8 cellular contexts compared by ENCODE assay signal in genomic region chr7:105876964-105877601, GRCh38. TPM values are rescaled to one million over a fixed set of nuclear protein-coding genes. Genes with fewer than 3 reads are reported as not detected.
DNase-seq lines count a peak whose midpoint lies in the region; ATAC-seq and TF ChIP-seq lines count a peak whose summit lies in the region.

No MANE protein-coding gene starts in this region.

- peak overlapping the region; percentile 97 for H3K4me3 Mint-ChIP-seq in Caco-2 (ENCODE audit: unreplicated experiment)

- no TSS peak for BruUV-seq in Caco-2 (replicated peaks; lab: Mats Ljungman, UMichigan)

- intact Hi-C loops in Caco-2 (cut with micrococcal nuclease; ENCODE audit: unreplicated experiment): loop anchor here (1.0 to 5.0 kb wide), 4 partner anchors 110 to 225 kb away; no protein-coding TSS in a partner anchor

- H3K27ac ChIP-seq in HL-60 (replicated peaks) (no peak overlapping the region), mesodermal cell (ENCODE audit: low read depth, low read length, severe bottlenecking) (no peak overlapping the region), tibial nerve (peak overlapping the region; percentile 40 to 82 (median 64))

- peaks cover 7% of the 10 kb centered on the region for H3K36me3 Mint-ChIP-seq in Caco-2 (ENCODE audit: insufficient read depth, unreplicated experiment)

- H3K9me3 Mint-ChIP-seq in Caco-2 (ENCODE audit: unreplicated experiment): no peaks in the 10 kb centered on the region

- peaks cover 15% of the 10 kb centered on the region for H3K4me1 Mint-ChIP-seq in Caco-2 (ENCODE audit: low read depth, unreplicated experiment)

- peak in 1 of 2 experiments; percentile 20 for TF ChIP-seq CTCF in Caco-2 (IDR thresholded peaks at IDR 0.05; ENCODE audit: insufficient read depth in 1 of 2, low read depth in 1 of 2, low read length in 1 of 2, severe bottlenecking in 1 of 2, unreplicated experiment in 1 of 2)
- no peak for TF ChIP-seq CTCF in HL-60 (IDR thresholded peaks at IDR 0.05; ENCODE audit: insufficient read depth, low read length)
- TF ChIP-seq CTCF in tibial nerve (IDR thresholded peaks at IDR 0.05): no peak

- H3K4me1 ChIP-seq in Caco-2 (peaks cover 9% of the 10 kb centered on the region; the same call in 1 of the 2 replicates), endocrine pancreas (ENCODE audit: control insufficient read depth, insufficient read depth, low read length) (peaks cover 6% of the 10 kb centered on the region), mesodermal cell (ENCODE audit: control insufficient read depth, insufficient read depth, low read length, poor library complexity, severe bottlenecking) (peaks cover 14% of the 10 kb centered on the region), tibial nerve (peaks cover 0 to 40% (median 12%) of the 10 kb centered on the region in 4 donors)

- peak overlapping the region; percentile 34 for H3K27ac Mint-ChIP-seq in Caco-2 (ENCODE audit: unreplicated experiment)

- ATAC-seq in GM18867 (IDR thresholded peaks at IDR 0.05; ENCODE audit: unreplicated experiment): no peak

- H3K9me3 ChIP-seq in Caco-2 (no peaks in the 10 kb centered on the region), endocrine pancreas (ENCODE audit: control insufficient read depth, low read length) (no peaks in the 10 kb centered on the region), mesodermal cell (ENCODE audit: control insufficient read depth, low read length) (no peaks in the 10 kb centered on the region), tibial nerve (no peaks in the 10 kb centered on the region)

- CTCF ChIA-PET in Caco-2 (lab: Charles Lee): interaction anchor here (0.8 to 1.5 kb wide), 7 partner anchors 9 to 225 kb away, joined by 3 to 6 read pairs (median 3); no protein-coding TSS in a partner anchor

- TF ChIP-seq POLR2A in tibial nerve (IDR thresholded peaks at IDR 0.05): no peak

- H3K27me3 ChIP-seq in Caco-2 (replicated peaks; ENCODE audit: control insufficient read depth, insufficient read depth, low read length) (no peaks in the 10 kb centered on the region), HL-60 (ENCODE audit: insufficient read depth, poor library complexity, severe bottlenecking) (peaks cover 19% of the 10 kb centered on the region), endocrine pancreas (ENCODE audit: control insufficient read depth, insufficient read depth, low read length) (no peaks in the 10 kb centered on the region), tibial nerve (no peaks in the 10 kb centered on the region)

- peak overlapping the region; percentile 54 for H3K9ac ChIP-seq in endocrine pancreas (ENCODE audit: control insufficient read depth, insufficient read depth, low read length)

- H3K4me3 ChIP-seq in Caco-2 (ENCODE audit: low read depth, low read length): peak overlapping the region; percentile 95
- peak overlapping the region; percentile 47 for H3K4me3 ChIP-seq in HL-60 (replicated peaks; ENCODE audit: insufficient read depth, low read length)
- peak overlapping the region; percentile 32 for H3K4me3 ChIP-seq in endocrine pancreas (ENCODE audit: control insufficient read depth, insufficient read depth, low read length)
- peak overlapping the region; percentile 70 for H3K4me3 ChIP-seq in mesodermal cell (ENCODE audit: extremely low read depth, insufficient read depth, low read length, poor library complexity, severe bottlenecking)
- H3K4me3 ChIP-seq in tibial nerve: peak overlapping the region; percentile 56 to 90 (median 82)

- POLR2A ChIA-PET in Caco-2 (lab: Charles Lee): no interaction called here

- no peaks in the 10 kb centered on the region for H3K27me3 Mint-ChIP-seq in Caco-2 (ENCODE audit: insufficient read depth, unreplicated experiment)

- WGBS in mesodermal cell (ENCODE audit: insufficient coverage in 2 of 2), 2 experiments: 0% methylated on average over 27 to 30 of the region's 42 CpGs
- 0 to 1% methylated on average over 8 to 28 of the region's 42 CpGs for WGBS in tibial nerve, 2 donors

- TF ChIP-seq EP300 in tibial nerve (IDR thresholded peaks at IDR 0.05): no peak

- H3K36me3 ChIP-seq in Caco-2 (ENCODE audit: control insufficient read depth, insufficient read depth, low read length) (peaks cover 1% of the 10 kb centered on the region), endocrine pancreas (ENCODE audit: control insufficient read depth, insufficient read depth, low read length) (no peaks in the 10 kb centered on the region), mesodermal cell (ENCODE audit: control insufficient read depth, insufficient read depth, low read length) (peaks cover 19% of the 10 kb centered on the region), tibial nerve (no peaks in the 10 kb centered on the region)

- DNase-seq in Caco-2 (peak; percentile 81 to 84), HL-60 (ENCODE audit: low read depth in 1 of 2, low spot score in 1 of 2) (no peak), T1000 (lab: John Stamatoyannopoulos, UW) (peak; percentile 1), tibial nerve (ENCODE audit: low spot score in 2 of 2) (no peak), cerebellar nuclear complex (lab: John Stamatoyannopoulos, UW) (no peak)

RNA-seq across cellular contexts. Expression of gene ATXN7L1, which starts 0.7 kb away (rescaled TPM):
- total RNA-seq in Caco-2 (2022) (14.1 and 18.2 TPM in 2 replicates), tibial nerve (10 to 100 TPM; 14.6 to 22.5 (median 19.1) TPM)
- 6.5 TPM for polyA plus RNA-seq in mesodermal cell (2013, experiment 1 of 2)
- polyA plus RNA-seq in mesodermal cell (2013, experiment 2 of 2): 7.4 TPM

Comparison
In these comparisons a context has a peak if more than half of its experiments do, and no peak if none do; other contexts are left out.
1. DNase-seq: peak in Caco-2 (2 of 2) and T1000 (single experiment); none in HL-60 (0 of 2), tibial nerve (0 of 2) and cerebellar nuclear complex (0 of 2).
2. H3K4me3 ChIP-seq: peak in every context shown above with its lines; median percentile 95 in Caco-2; 82 in tibial nerve; 70 in mesodermal cell; 47 in HL-60; 32 in endocrine pancreas.
3. H3K27ac ChIP-seq: peak in tibial nerve (4 of 4); none in HL-60 (single experiment) and mesodermal cell (single experiment).